In genomic region chr1:5954964-5955363, GRCh38 we compare ENCODE assay signal across 20 cellular contexts. TPM values are rescaled to one million over a fixed set of nuclear protein-coding genes. Genes with fewer than 3 reads are reported as not detected.
DNase-seq lines count a peak whose midpoint lies in the region; ATAC-seq and TF ChIP-seq lines count a peak whose summit lies in the region.
"Had no signal": no experiment of that assay in that cellular context is flagged by ENCODE, and none has a peak within 500 bp of the region (broad histone marks: within the 10 kb centered on the region; RNA-seq: fewer than 3 reads in every experiment).

No MANE protein-coding gene starts in this region.

- no peak overlapping the region for H4K91ac ChIP-seq in H9 (ENCODE audit: insufficient read length, low read depth, low read length)

- H3K4me3 Mint-ChIP-seq in activated CD8-positive, alpha-beta memory T cell treated with anti-CD3 and anti-CD28 coated beads, Interleukin-2, amount 10 ng/mL, durations not matched to agents 7 days and 5 days: no peak overlapping the region
- H3K4me3 Mint-ChIP-seq in T-helper 17 cell (peak overlapping the region; percentile 13), H9 (no peak overlapping the region)
- no peak overlapping the region for H3K4me3 Mint-ChIP-seq in effector memory CD8-positive, alpha-beta T cell
- H3K4me3 Mint-ChIP-seq: brain, immature natural killer cell had no signal

- H3K27me3 ChIP-seq in H9 (ENCODE audit: insufficient read depth, low read length): no peaks in the 10 kb centered on the region
- H3K27me3 ChIP-seq: BLaER1, esophagus muscularis mucosa, hepatocyte had no signal

- no peak overlapping the region for H3K14ac ChIP-seq in H9 (ENCODE audit: insufficient read depth, low read length)

- no CpG with 5 or more reads among the region's 5 CpGs for WGBS in H9 (ENCODE audit: extremely low coverage, insufficient read length, low lambda C conversion rate)

- H3K9ac ChIP-seq in H9 (ENCODE audit: extremely low read depth, insufficient read length, low read length): no peak overlapping the region
- H3K9ac ChIP-seq: BLaER1 had no signal

- CTCF ChIA-PET in activated CD8-positive, alpha-beta memory T cell treated with anti-CD3 and anti-CD28 coated beads, Interleukin-2, amount 10 ng/mL, durations not matched to agents 7 days and 5 days (lab: Charles Lee): interaction anchor here (1.0 to 1.9 kb wide), 2 partner anchors 12 to 18 kb away, joined by 4 read pairs; no protein-coding TSS in a partner anchor

- H4K8ac ChIP-seq in H9 (replicated peaks; ENCODE audit: insufficient read length, low read depth, low read length): no peak overlapping the region

- H4K5ac ChIP-seq in H9 (ENCODE audit: insufficient read length, low read depth, low read length): no peak overlapping the region

- H3K4me1 Mint-ChIP-seq in activated CD8-positive, alpha-beta memory T cell treated with anti-CD3 and anti-CD28 coated beads, Interleukin-2, amount 10 ng/mL, durations not matched to agents 7 days and 5 days: peaks cover 33% of the 10 kb centered on the region
- H3K4me1 Mint-ChIP-seq in T-helper 17 cell (peaks cover 23% of the 10 kb centered on the region), H9 (no peaks in the 10 kb centered on the region; a peak in 2 of 4 replicates)
- H3K4me1 Mint-ChIP-seq in effector memory CD8-positive, alpha-beta T cell (ENCODE audit: low read depth in 2 of 2): peaks cover 13 to 15% of the 10 kb centered on the region in 2 donors
- H3K4me1 Mint-ChIP-seq: brain had no signal

- no peak overlapping the region for H2BK5ac ChIP-seq in H9 (ENCODE audit: insufficient read length, low read length)

- H2BK15ac ChIP-seq in H9 (ENCODE audit: low read depth, low read length): no peak overlapping the region

- H3K27ac Mint-ChIP-seq in activated CD8-positive, alpha-beta memory T cell treated with anti-CD3 and anti-CD28 coated beads, Interleukin-2, amount 10 ng/mL, durations not matched to agents 7 days and 5 days: peak overlapping the region; percentile 69
- H3K27ac Mint-ChIP-seq in T-helper 17 cell (peak overlapping the region; percentile 63), H9 (no peak overlapping the region)
- H3K27ac Mint-ChIP-seq in effector memory CD8-positive, alpha-beta T cell: peak overlapping the region in 1 of 2 donors; percentile 28
- H3K27ac Mint-ChIP-seq: brain had no signal

- no peak overlapping the region for H2AK5ac ChIP-seq in H9 (ENCODE audit: insufficient read length, low read length)

- H3K79me2 ChIP-seq in H9 (ENCODE audit: insufficient read depth, low read length): no peaks in the 10 kb centered on the region
- H3K79me2 ChIP-seq: hepatocyte had no signal

- no peak overlapping the region for H3K23ac ChIP-seq in H9 (ENCODE audit: insufficient read length, low read depth, low read length)

- H3K9me3 ChIP-seq in T-helper 17 cell (ENCODE audit: control insufficient read depth, low read length, poor library complexity, severe bottlenecking) (no peaks in the 10 kb centered on the region), H9 (ENCODE audit: control insufficient read depth, low read depth, low read length) (no peaks in the 10 kb centered on the region)
- H3K9me3 ChIP-seq: BLaER1, esophagus muscularis mucosa had no signal

- no peak overlapping the region for H3K27ac ChIP-seq in H9 (ENCODE audit: insufficient read length, low read depth, low read length)
- H3K27ac ChIP-seq: BLaER1, esophagus muscularis mucosa, hepatocyte had no signal

- H3K18ac ChIP-seq in H9 (ENCODE audit: insufficient read length, low read depth, low read length): no peak overlapping the region

- H2AFZ ChIP-seq in H9 (ENCODE audit: low read length): no peak overlapping the region
- H2AFZ ChIP-seq: hepatocyte had no signal

- no peak overlapping the region for H3K4ac ChIP-seq in H9 (ENCODE audit: low read depth, low read length)

- no peak overlapping the region for H3T11ph ChIP-seq in H9 (ENCODE audit: low read length)

- peaks cover 4% of the 10 kb centered on the region for H3K23me2 ChIP-seq in H9 (ENCODE audit: insufficient read length, low read depth, low read length, poor library complexity, severe bottlenecking)

- no peaks in the 10 kb centered on the region for H3K9me3 Mint-ChIP-seq in activated CD8-positive, alpha-beta memory T cell treated with anti-CD3 and anti-CD28 coated beads, Interleukin-2, amount 10 ng/mL, durations not matched to agents 7 days and 5 days (ENCODE audit: low read depth)
- H3K9me3 Mint-ChIP-seq in effector memory CD8-positive, alpha-beta T cell: no peaks in the 10 kb centered on the region
- no peaks in the 10 kb centered on the region for H3K9me3 Mint-ChIP-seq in H9
- H3K9me3 Mint-ChIP-seq: immature natural killer cell; naive thymus-derived CD8-positive, alpha-beta T cell had no signal

- no peaks in the 10 kb centered on the region for H3K4me1 ChIP-seq in H9 (ENCODE audit: insufficient read depth, low read length)
- H3K4me1 ChIP-seq: esophagus muscularis mucosa had no signal

- peak; percentile 73 for ATAC-seq in activated CD8-positive, alpha-beta memory T cell treated with anti-CD3 and anti-CD28 coated beads, Interleukin-2, amount 10 ng/mL, durations not matched to agents 7 days and 5 days
- ATAC-seq in GM18502 (IDR thresholded peaks at IDR 0.05; ENCODE audit: poor library complexity, unreplicated experiment): peak; percentile 65
- peak; percentile 50 for ATAC-seq in T-helper 17 cell
- peak; percentile 43 for ATAC-seq in effector memory CD8-positive, alpha-beta T cell (replicated peaks)
- ATAC-seq in GM21825 (IDR thresholded peaks at IDR 0.05; ENCODE audit: unreplicated experiment): no peak
- ATAC-seq: left lobe of liver; naive thymus-derived CD8-positive, alpha-beta T cell had no signal

- H3K4me2 ChIP-seq in H9 (ENCODE audit: insufficient read depth, insufficient read length, low read length): no peak overlapping the region
- H3K4me2 ChIP-seq: BLaER1, hepatocyte had no signal

- no peak overlapping the region for H3K56ac ChIP-seq in H9 (ENCODE audit: insufficient read length, low read depth, low read length)

- H4K20me1 ChIP-seq in H9 (ENCODE audit: control insufficient read depth, insufficient read depth, insufficient read length): no peaks in the 10 kb centered on the region
- H4K20me1 ChIP-seq: BLaER1 had no signal

- no peak for TF ChIP-seq CTCF in H9 (conservative IDR thresholded peaks at IDR 0.05)

- no peak overlapping the region for H2BK120ac ChIP-seq in H9 (ENCODE audit: low read depth, low read length, poor library complexity, severe bottlenecking)

- peaks cover 18% of the 10 kb centered on the region for H3K36me3 Mint-ChIP-seq in activated CD8-positive, alpha-beta memory T cell treated with anti-CD3 and anti-CD28 coated beads, Interleukin-2, amount 10 ng/mL, durations not matched to agents 7 days and 5 days
- H3K36me3 Mint-ChIP-seq in T-helper 17 cell (ENCODE audit: low read depth) (peaks cover 10% of the 10 kb centered on the region), H9 (ENCODE audit: insufficient read depth in 1 of 3, low read depth in 3 of 3) (peaks cover 19 to 34% (median 28%) of the 10 kb centered on the region in 3 experiments)
- peaks cover 5% of the 10 kb centered on the region for H3K36me3 Mint-ChIP-seq in effector memory CD8-positive, alpha-beta T cell (ENCODE audit: insufficient read depth)

- H2BK12ac ChIP-seq in H9 (ENCODE audit: insufficient read length, low read depth, low read length): no peak overlapping the region

- DNase-seq in activated CD8-positive, alpha-beta memory T cell treated with anti-CD3 and anti-CD28 coated beads, Interleukin-2, amount 10 ng/mL, durations not matched to agents 7 days and 5 days: peak; percentile 54
- DNase-seq in activated CD8-positive, alpha-beta memory T cell treated with anti-CD3 and anti-CD28 coated beads, Interleukin-2, amount 50 U/mL, for 48 hours: no peak
- DNase-seq in T-helper 17 cell (no peak), H9 (no peak), NCI-H446 (lab: John Stamatoyannopoulos, UW) (no peak)
- DNase-seq in effector memory CD8-positive, alpha-beta T cell: no peak
- DNase-seq: activated CD4-positive, alpha-beta T cell treated with anti-CD3 and anti-CD28 coated beads for 48 hours; Calu3; immature natural killer cell; naive thymus-derived CD8-positive, alpha-beta T cell; NCI-H1694 treated with DMSO at 0.1 percent for 48 hours; NCI-H226; NCI-H774 had no signal

- H2BK20ac ChIP-seq in H9 (ENCODE audit: low read depth, low read length, poor library complexity, severe bottlenecking): no peak overlapping the region

- H3K79me1 ChIP-seq in H9 (ENCODE audit: insufficient read depth, low read depth, low read length, poor library complexity, severe bottlenecking): no peaks in the 10 kb centered on the region

- H3K27me3 Mint-ChIP-seq in activated CD8-positive, alpha-beta memory T cell treated with anti-CD3 and anti-CD28 coated beads, Interleukin-2, amount 10 ng/mL, durations not matched to agents 7 days and 5 days: no peaks in the 10 kb centered on the region
- H3K27me3 Mint-ChIP-seq in T-helper 17 cell (no peaks in the 10 kb centered on the region), H9 (ENCODE audit: low read depth) (no peaks in the 10 kb centered on the region)
- H3K27me3 Mint-ChIP-seq in effector memory CD8-positive, alpha-beta T cell: no peaks in the 10 kb centered on the region
- H3K27me3 Mint-ChIP-seq: brain; naive thymus-derived CD8-positive, alpha-beta T cell had no signal

RNA-seq across cellular contexts. Expression of gene NPHP4, which starts 37.3 kb away (rescaled TPM):
- total RNA-seq in activated CD8-positive, alpha-beta memory T cell treated with anti-CD3 and anti-CD28 coated beads, Interleukin-2, amount 10 ng/mL, durations not matched to agents 7 days and 5 days: 10 to 100 TPM; 15.4 to 20.3 TPM
- total RNA-seq in T-helper 17 cell (10 to 100 TPM in 1 of 2 donors, 1 to 10 TPM in 1; 9.9 to 14.1 TPM), H9 (2021) (14.3 and 17.6 TPM in 2 replicates)

Comparison
In these comparisons a context has a peak if more than half of its experiments do, and no peak if none do; other contexts are left out.
1. H3K27ac Mint-ChIP-seq: peak in activated CD8-positive, alpha-beta memory T cell treated with anti-CD3 and anti-CD28 coated beads, Interleukin-2, amount 10 ng/mL, durations not matched to agents 7 days and 5 days (single experiment) and T-helper 17 cell (single experiment); none in H9 (0 of 3).